In genomic region chr1:225386860-225387259, GRCh38 we compare ENCODE assay signal across 1 cellular context.
TF ChIP-seq lines count a peak whose summit lies in the region.
"Not testable (repeated sequence)": the region's sequence is repeated elsewhere in the genome, so short reads cannot be mapped to it uniquely, and the experiment has no call there.

No MANE protein-coding gene starts in this region.

- CTCF ChIA-PET in HEK293 (lab: Yijun Ruan, JAX) = not testable (repeated sequence)

- not testable (repeated sequence) for H3K27ac ChIP-seq in HEK293 (ENCODE audit: extremely low read depth, low read depth, low read length)

- not testable (repeated sequence) for H3K4me1 ChIP-seq in HEK293 (ENCODE audit: control insufficient read depth, insufficient read depth, low read length)

- POLR2A ChIA-PET in HEK293 (lab: Yijun Ruan, JAX) = not testable (repeated sequence)

- H3K36me3 ChIP-seq in HEK293 (ENCODE audit: control insufficient read depth in 2 of 2, insufficient read depth in 1 of 2, low read length in 2 of 2) = not testable (repeated sequence)

- not testable (repeated sequence) for H3K9me3 ChIP-seq in HEK293 (ENCODE audit: control insufficient read depth, insufficient read depth, low read depth, low read length)

- not testable (repeated sequence) for H3K4me3 ChIP-seq in HEK293 (ENCODE audit: low read depth, low read length)

- not testable (repeated sequence) for TF ChIP-seq CTCF in HEK293 (tag by site-specific recombination; IDR thresholded peaks at IDR 0.05)

TF ChIP-seq in HEK293, 187 proteins besides CTCF, POLR2A, EP300 and RAD21:
- TF ChIP-seq ZNF146 (tag by site-specific recombination; IDR thresholded peaks at IDR 0.05) (peak; percentile 95), ZNF280D (tag by site-specific recombination; IDR thresholded peaks at IDR 0.05) (peak; percentile 78; the same call in 1 of the 2 replicates), ZNF202 (tag by site-specific recombination; IDR thresholded peaks at IDR 0.05; ENCODE audit: borderline replicate concordance) (0 out of 2 replicates have a peak, but pooled peaks have one; percentile 14)
- TF ChIP-seq, protein P1, sequence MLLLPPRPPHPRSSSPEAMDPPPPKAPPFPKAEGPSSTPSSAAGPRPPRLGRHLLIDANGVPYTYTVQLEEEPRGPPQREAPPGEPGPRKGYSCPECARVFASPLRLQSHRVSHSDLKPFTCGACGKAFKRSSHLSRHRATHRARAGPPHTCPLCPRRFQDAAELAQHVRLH (tag by site-specific recombination; IDR thresholded peaks at IDR 0.05) = peak; percentile 54; the same call in 1 of the 2 replicates
TF ChIP-seq in HEK293: peak in this region for 4; not testable (repeated sequence) for 183.
